In the genomic region with DNA sequence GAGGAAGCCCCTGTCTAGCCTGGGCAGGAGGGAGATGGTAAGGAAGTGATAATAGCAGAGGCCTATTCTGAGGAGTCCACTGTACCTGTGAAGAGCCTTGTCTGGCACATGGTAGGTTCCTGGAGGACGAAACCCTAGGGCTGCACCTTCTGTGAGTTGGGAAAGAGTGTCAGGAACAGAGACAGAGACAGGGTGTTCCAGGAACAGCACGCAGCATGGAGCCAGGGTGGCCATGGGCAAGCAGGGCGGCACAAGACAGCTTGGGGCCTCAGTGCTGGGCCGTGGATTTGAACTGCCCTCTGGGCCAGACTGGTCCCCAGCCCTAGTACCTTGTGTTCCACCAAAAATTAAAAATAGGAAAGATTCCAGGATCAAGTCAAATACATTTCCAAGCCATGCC, we compare ENCODE assay signal across 24 cellular contexts.
DNase-seq lines count a peak whose midpoint lies in the region; ATAC-seq and TF ChIP-seq lines count a peak whose summit lies in the region.
"Had no signal": no experiment of that assay in that cellular context is flagged by ENCODE, and none has a peak within 500 bp of the region (broad histone marks: within the 10 kb centered on the region; RNA-seq: fewer than 3 reads in every experiment).

No MANE protein-coding gene starts in this region.

- H3K27ac ChIP-seq in esophagus muscularis mucosa (replicated peaks in 1 of 4) (no peak overlapping the region), neuronal stem cell (replicated peaks; ENCODE audit: low read length) (no peak overlapping the region)
- H3K27ac ChIP-seq: BLaER1 had no signal

- TF ChIP-seq POLR2A in esophagus muscularis mucosa (IDR thresholded peaks at IDR 0.05; ENCODE audit: low read depth) = no peak

- no peak overlapping the region for H3K4me3 ChIP-seq in esophagus muscularis mucosa
- no peak overlapping the region for H3K4me3 ChIP-seq in neuronal stem cell (ENCODE audit: low read length in 2 of 2)
- H3K4me3 ChIP-seq: BLaER1 had no signal

- no peak overlapping the region for H2BK120ac ChIP-seq in neuronal stem cell (ENCODE audit: low read depth, low read length)

- H3K27me3 Mint-ChIP-seq in stimulated activated memory B cell treated with anti-CD40 and anti-IgM and Interleukin-4, amounts not matched to agents 10 μg/mL and 1 μg/mL and 100 μg/mL, for 72 hours = no peaks in the 10 kb centered on the region

- H3K4me3 Mint-ChIP-seq in stimulated activated memory B cell treated with anti-CD40 and anti-IgM and Interleukin-4, amounts not matched to agents 10 μg/mL and 1 μg/mL and 100 μg/mL, for 72 hours = no peak overlapping the region
- H3K4me3 Mint-ChIP-seq: CD14-positive monocyte; CD4-positive, CD25-positive, alpha-beta regulatory T cell; CD8-positive, alpha-beta memory T cell had no signal

- no peak overlapping the region for H3K4me2 ChIP-seq in neuronal stem cell (ENCODE audit: insufficient read depth, low read length, poor library complexity, severe bottlenecking)
- H3K4me2 ChIP-seq: BLaER1 had no signal

- H2BK12ac ChIP-seq in neuronal stem cell (ENCODE audit: low read length) = no peak overlapping the region

- H4K91ac ChIP-seq in neuronal stem cell (ENCODE audit: low read depth, low read length, poor library complexity) = no peak overlapping the region

- peak overlapping the region; percentile 31 for H3K14ac ChIP-seq in neuronal stem cell (ENCODE audit: low read length)

- H3K18ac ChIP-seq in neuronal stem cell (ENCODE audit: low read length) = no peak overlapping the region

- H3K27me3 ChIP-seq in esophagus muscularis mucosa (no peaks in the 10 kb centered on the region), neuronal stem cell (ENCODE audit: control insufficient read depth in 3 of 3, insufficient read depth in 3 of 3, low read depth in 1 of 3, low read length in 3 of 3) (no peaks in the 10 kb centered on the region)
- H3K27me3 ChIP-seq: BE2C, BLaER1 had no signal

- no peak overlapping the region for H2AFZ ChIP-seq in neuronal stem cell (ENCODE audit: low read length)

- ATAC-seq in stimulated activated memory B cell treated with anti-CD40 and anti-IgM and Interleukin-4, amounts not matched to agents 10 μg/mL and 1 μg/mL and 100 μg/mL, for 72 hours = peak; percentile 39
- ATAC-seq in HG03342 (IDR thresholded peaks at IDR 0.05; ENCODE audit: unreplicated experiment) = no peak

- no peak for TF ChIP-seq EP300 in esophagus muscularis mucosa (IDR thresholded peaks at IDR 0.05)

- H3K4ac ChIP-seq in neuronal stem cell (ENCODE audit: low read length) = no peak overlapping the region

- H3K36me3 Mint-ChIP-seq in stimulated activated memory B cell treated with anti-CD40 and anti-IgM and Interleukin-4, amounts not matched to agents 10 μg/mL and 1 μg/mL and 100 μg/mL, for 72 hours = no peaks in the 10 kb centered on the region
- H3K36me3 Mint-ChIP-seq: CD14-positive monocyte; CD4-positive, alpha-beta memory T cell; CD4-positive, CD25-positive, alpha-beta regulatory T cell; CD8-positive, alpha-beta memory T cell had no signal

- no peak overlapping the region for H4K8ac ChIP-seq in neuronal stem cell (ENCODE audit: low read depth, low read length)

- peaks cover 4% of the 10 kb centered on the region for H3K9me3 Mint-ChIP-seq in stimulated activated memory B cell treated with anti-CD40 and anti-IgM and Interleukin-4, amounts not matched to agents 10 μg/mL and 1 μg/mL and 100 μg/mL, for 72 hours

- H3K4me1 Mint-ChIP-seq in stimulated activated memory B cell treated with anti-CD40 and anti-IgM and Interleukin-4, amounts not matched to agents 10 μg/mL and 1 μg/mL and 100 μg/mL, for 72 hours = no peaks in the 10 kb centered on the region
- H3K4me1 Mint-ChIP-seq: CD14-positive monocyte; CD4-positive, alpha-beta memory T cell; CD4-positive, CD25-positive, alpha-beta regulatory T cell; CD8-positive, alpha-beta memory T cell had no signal

- H3K9me3 ChIP-seq in esophagus muscularis mucosa (peaks cover 0 to under 1% (median 0%) of the 10 kb centered on the region in 4 donors), neuronal stem cell (replicated peaks in 1 of 2; ENCODE audit: control insufficient read depth in 2 of 2, insufficient read depth in 1 of 2, low read depth in 1 of 2, low read length in 2 of 2) (no peaks in the 10 kb centered on the region)
- H3K9me3 ChIP-seq: BE2C had no signal

- no peak overlapping the region for H3K23ac ChIP-seq in neuronal stem cell (ENCODE audit: low read depth, low read length, poor library complexity)

- peak overlapping the region; percentile 62 for H2BK5ac ChIP-seq in neuronal stem cell (ENCODE audit: low read length)

- no peaks in the 10 kb centered on the region for H3K36me3 ChIP-seq in esophagus muscularis mucosa
- H3K36me3 ChIP-seq in neuronal stem cell (replicated peaks in 1 of 2; ENCODE audit: control insufficient read depth in 2 of 2, insufficient read depth in 2 of 2, low read length in 2 of 2) = no peaks in the 10 kb centered on the region
- H3K36me3 ChIP-seq: BE2C, BLaER1 had no signal

- DNase-seq in esophagus muscularis mucosa (ENCODE audit: extremely low spot score) (peak; percentile 72), neuronal stem cell (ENCODE audit: low spot score) (no peak), G401 (ENCODE audit: low spot score) (no peak), pons (ENCODE audit: low spot score) (no peak)
- DNase-seq in stimulated activated CD4-positive, alpha-beta T cell treated with anti-CD3 and anti-CD28 coated beads, Interleukin-1b, Interleukin-23, amount 100 ng/mL, for 48 hours = no peak
- DNase-seq: 8988T; ACHN; BE2C; C1 segment of cervical spinal cord; CD4-positive, alpha-beta memory T cell; CD4-positive, CD25-positive, alpha-beta regulatory T cell; CD8-positive, alpha-beta memory T cell; COR-L47; DMS 273 treated with DMSO at 0.1 percent for 48 hours; DMS153; DMS53; DMS79; DND-41; EL; GF-D8 had no signal

- no peaks in the 10 kb centered on the region for H3K4me1 ChIP-seq in esophagus muscularis mucosa
- no peaks in the 10 kb centered on the region for H3K4me1 ChIP-seq in neuronal stem cell (ENCODE audit: control insufficient read depth in 2 of 2, insufficient read depth in 1 of 2, low read depth in 1 of 2, low read length in 2 of 2)
- H3K4me1 ChIP-seq: BE2C, BLaER1 had no signal

- no peak overlapping the region for H2BK15ac ChIP-seq in neuronal stem cell (ENCODE audit: low read length)

- no peak overlapping the region for H2AK5ac ChIP-seq in neuronal stem cell (ENCODE audit: low read depth, low read length)

- no peak overlapping the region for H3K9ac ChIP-seq in neuronal stem cell (ENCODE audit: low read depth, low read length, poor library complexity)
- H3K9ac ChIP-seq: BLaER1 had no signal

- no peak for TF ChIP-seq CTCF in esophagus muscularis mucosa (IDR thresholded peaks at IDR 0.05)

- in situ Hi-C loops in G401 (cut with HindIII; ENCODE audit: low sequenced_read_pairs) = no loop called here

- intact Hi-C loops in esophagus muscularis mucosa (cut with DNase I) = no loop called here

- no peak overlapping the region for H3K27ac Mint-ChIP-seq in stimulated activated memory B cell treated with anti-CD40 and anti-IgM and Interleukin-4, amounts not matched to agents 10 μg/mL and 1 μg/mL and 100 μg/mL, for 72 hours
- H3K27ac Mint-ChIP-seq: CD14-positive monocyte; CD4-positive, alpha-beta memory T cell; CD4-positive, CD25-positive, alpha-beta regulatory T cell; CD8-positive, alpha-beta memory T cell had no signal

- H3K79me1 ChIP-seq in neuronal stem cell (ENCODE audit: low read depth, low read length) = no peaks in the 10 kb centered on the region

- WGBS in esophagus muscularis mucosa = 78% methylated on average over 4 of the region's 4 CpGs
- no CpG with 5 or more reads among the region's 4 CpGs for WGBS in neuronal stem cell (ENCODE audit: extremely low coverage in 2 of 2, insufficient read length in 2 of 2, insufficient replicate concordance in 1 of 2), 2 donors
